ENCODE assay signal across 2 cellular contexts in genomic region chr1:89832481-89833127, GRCh38.
TF ChIP-seq lines count a peak whose summit lies in the region.

No MANE protein-coding gene starts in this region.

TF ChIP-seq in A549, 52 proteins besides CTCF, POLR2A, EP300 and RAD21:
- TF ChIP-seq HEYL (CRISPR knock-in tag; IDR thresholded peaks at IDR 0.05) (no peak), NR3C1 (IDR thresholded peaks at IDR 0.05) (no peak), RCOR1 (IDR thresholded peaks at IDR 0.05; ENCODE audit: low read depth, low read length) (no peak), HOXB5 (CRISPR knock-in tag; IDR thresholded peaks at IDR 0.05) (no peak), BCL3 (IDR thresholded peaks at IDR 0.05) (no peak), ELK1 (IDR thresholded peaks at IDR 0.05; ENCODE audit: low read depth, low read length) (no peak), EHMT2 (IDR thresholded peaks at IDR 0.05; ENCODE audit: low read depth) (no peak), ZSCAN20 (CRISPR knock-in tag; IDR thresholded peaks at IDR 0.05) (no peak), TP53 (CRISPR knock-in tag; IDR thresholded peaks at IDR 0.05) (no peak), JUN (IDR thresholded peaks at IDR 0.05) (no peak), CHD2 (IDR thresholded peaks at IDR 0.05; ENCODE audit: low read length, partially characterized antibody) (no peak), EHF (CRISPR knock-in tag; IDR thresholded peaks at IDR 0.05) (no peak), RFX5 (IDR thresholded peaks at IDR 0.05) (no peak), HOXB13 (CRISPR knock-in tag; IDR thresholded peaks at IDR 0.05; ENCODE audit: low read depth) (no peak), HES2 (IDR thresholded peaks at IDR 0.05) (no peak), NFE2L2 (conservative IDR thresholded peaks at IDR 0.05; ENCODE audit: low read length) (no peak)

TF ChIP-seq in endothelial cell of umbilical vein, 7 proteins besides CTCF, POLR2A, EP300 and RAD21:
- TF ChIP-seq FOS (IDR thresholded peaks at IDR 0.05; ENCODE audit: borderline replicate concordance, insufficient read depth, low read length) (no peak), EZH2 (IDR thresholded peaks at IDR 0.05; ENCODE audit: borderline replicate concordance, low read depth, low read length, severe bottlenecking) (no peak), GATA2 (IDR thresholded peaks at IDR 0.05; ENCODE audit: insufficient read depth, insufficient read length, low read depth, low read length) (no peak), POLR2AphosphoS5 (IDR thresholded peaks at IDR 0.05; ENCODE audit: insufficient read depth, low read depth, low read length) (no peak)
TF ChIP-seq in endothelial cell of umbilical vein: peak in this region for 0.
